ENCODE assay signal across 28 cellular contexts in the genomic region with DNA sequence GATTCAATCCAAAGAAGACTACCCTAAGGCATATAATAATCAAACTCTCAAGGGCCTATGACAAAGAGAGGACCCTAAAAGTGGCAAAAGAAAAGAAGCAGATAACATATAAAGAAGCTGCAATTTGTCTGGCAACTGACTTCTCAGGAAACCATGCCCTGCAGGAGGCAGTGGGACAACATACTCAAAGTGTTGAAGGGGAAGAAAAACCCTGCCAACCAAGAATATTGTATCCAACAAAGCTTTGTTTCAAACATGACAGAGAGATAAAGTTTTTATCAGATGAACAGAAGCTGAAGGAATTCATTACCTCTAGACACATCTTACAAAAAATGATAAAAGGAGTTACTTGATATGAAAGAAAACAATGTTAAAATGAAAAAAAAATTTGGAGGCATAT.
"Had no signal": no experiment of that assay in that cellular context is flagged by ENCODE, and none has a peak within 500 bp of the region (broad histone marks: within the 10 kb centered on the region; RNA-seq: fewer than 3 reads in every experiment).

No MANE protein-coding gene starts in this region.

- H3K4me3 ChIP-seq: ascending aorta, breast epithelium, cardiac muscle cell, colonic mucosa, esophagus squamous epithelium, gastroesophageal sphincter, heart right ventricle, hepatocyte had no signal

- H3K9me3 ChIP-seq: colonic mucosa had no signal

- ATAC-seq: activated CD4-positive, alpha-beta T cell treated with anti-CD3 and anti-CD28 coated beads for 36 hours; activated T-cell treated with anti-CD3 and anti-CD28 coated beads, Interleukin-2, amount 50 U/mL, for 4 hours; gastroesophageal sphincter; heart right ventricle had no signal

- H3K27ac Mint-ChIP-seq: activated CD4-positive, alpha-beta memory T cell treated with anti-CD3 and anti-CD28 coated beads, Interleukin-2, amount 10 ng/mL, durations not matched to agents 7 days and 5 days; activated CD4-positive, alpha-beta T cell treated with anti-CD3 and anti-CD28 coated beads for 36 hours; activated CD4-positive, alpha-beta T cell treated with anti-CD3 and anti-CD28 coated beads, Interleukin-2, amount 10 ng/mL, durations not matched to agents 24 days and 14 days; activated naive CD4-positive, alpha-beta T cell treated with anti-CD3 and anti-CD28 coated beads for 36 hours; activated naive CD4-positive, alpha-beta T cell treated with anti-CD3 and anti-CD28 coated beads, Interleukin-2, amount 50 U/mL, for 24 hours; activated naive CD8-positive, alpha-beta T cell treated with anti-CD3 and anti-CD28 coated beads, Interleukin-2, amount 10 ng/mL, durations not matched to agents 7 days and 5 days; activated T-helper 1 cell treated with anti-CD3 and anti-CD28 coated beads, Interleukin-12 subunit alpha, Interleukin-12 subunit beta, Interleukin-2, Interleukin-4 antibody, amounts not matched to agents 30 ng/mL and 10 ng/mL and 1 ng/mL, durations not matched to agents 14 hours and 24 hours and 36 hours; activated T-helper 2 cell treated with anti-CD3 and anti-CD28 coated beads, Interferon-gamma antibody, Interleukin-2, Interleukin-4, amounts not matched to agents 10 μg/mL and 5 μg/mL and 100 μg/mL, durations not matched to agents 14 hours and 24 hours and 36 hours; brain had no signal

- H3K4me1 ChIP-seq: ascending aorta, breast epithelium, colonic mucosa, esophagus squamous epithelium, gastroesophageal sphincter had no signal

- H3K27me3 ChIP-seq: ascending aorta, breast epithelium, cardiac muscle cell, colonic mucosa, esophagus squamous epithelium, gastroesophageal sphincter, heart right ventricle, hepatocyte had no signal

- H3K4me2 ChIP-seq: hepatocyte had no signal

- H3K27ac ChIP-seq: ascending aorta, breast epithelium, cardiac muscle cell, colonic mucosa, epithelial cell of prostate, esophagus squamous epithelium, gastroesophageal sphincter, hepatocyte had no signal

- H3K36me3 ChIP-seq: breast epithelium, cardiac muscle cell, colonic mucosa had no signal

- H2AFZ ChIP-seq: hepatocyte had no signal

- DNase-seq: activated CD4-positive, alpha-beta memory T cell treated with anti-CD3 and anti-CD28 coated beads, Interleukin-2, amount 10 ng/mL, durations not matched to agents 7 days and 5 days; activated CD4-positive, alpha-beta T cell treated with anti-CD3 and anti-CD28 coated beads for 36 hours; activated CD4-positive, alpha-beta T cell treated with anti-CD3 and anti-CD28 coated beads, Interleukin-2, amount 10 ng/mL, durations not matched to agents 24 days and 14 days; activated CD4-positive, CD25-positive, alpha-beta regulatory T cell; activated CD4-positive, CD25-positive, alpha-beta regulatory T cell treated with anti-CD3 and anti-CD28 coated beads, Interleukin-2, amount 50 U/mL, for 72 hours; activated CD8-positive, alpha-beta memory T cell treated with anti-CD3 and anti-CD28 coated beads, Interleukin-2, amount 50 U/mL, for 48 hours; activated effector memory CD4-positive, alpha-beta T cell treated with anti-CD3 and anti-CD28 coated beads, Interleukin-2, amount 50 U/mL, for 16 hours; activated naive CD4-positive, alpha-beta T cell treated with anti-CD3 and anti-CD28 coated beads for 36 hours; activated naive CD8-positive, alpha-beta T cell treated with anti-CD3 and anti-CD28 coated beads, Interleukin-2, amount 10 ng/mL, durations not matched to agents 7 days and 5 days; activated T-cell treated with anti-CD3 and anti-CD28 coated beads, Interleukin-2, amount 50 U/mL, for 4 hours; central memory CD4-positive, alpha-beta T cell; cerebellar nuclear complex; colonic mucosa; effector CD8-positive, alpha-beta T cell; esophagus squamous epithelium; foreskin melanocyte; heart right ventricle had no signal

- FAIRE-seq: endothelial cell of umbilical vein had no signal

- H3K79me2 ChIP-seq: hepatocyte had no signal
